Comparison of ENCODE assay signal across 2 cellular contexts in genomic region chr17:41507315-41507880, GRCh38.
TF ChIP-seq lines count a peak whose summit lies in the region.

No MANE protein-coding gene starts in this region.

TF ChIP-seq in Ishikawa, 13 proteins besides CTCF, POLR2A, EP300 and RAD21:
- TF ChIP-seq FOXM1 (IDR thresholded peaks at IDR 0.05; ENCODE audit: borderline replicate concordance, low read depth) = no peak
- TF ChIP-seq TCF12 (IDR thresholded peaks at IDR 0.05; ENCODE audit: low read depth) = 0 out of 2 replicates have a peak, but pooled peaks have one; percentile 42
- TF ChIP-seq, protein P1, sequence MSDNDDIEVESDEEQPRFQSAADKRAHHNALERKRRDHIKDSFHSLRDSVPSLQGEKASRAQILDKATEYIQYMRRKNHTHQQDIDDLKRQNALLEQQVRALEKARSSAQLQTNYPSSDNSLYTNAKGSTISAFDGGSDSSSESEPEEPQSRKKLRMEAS (IDR thresholded peaks at IDR 0.05) = no peak
- TF ChIP-seq, protein P2, sequence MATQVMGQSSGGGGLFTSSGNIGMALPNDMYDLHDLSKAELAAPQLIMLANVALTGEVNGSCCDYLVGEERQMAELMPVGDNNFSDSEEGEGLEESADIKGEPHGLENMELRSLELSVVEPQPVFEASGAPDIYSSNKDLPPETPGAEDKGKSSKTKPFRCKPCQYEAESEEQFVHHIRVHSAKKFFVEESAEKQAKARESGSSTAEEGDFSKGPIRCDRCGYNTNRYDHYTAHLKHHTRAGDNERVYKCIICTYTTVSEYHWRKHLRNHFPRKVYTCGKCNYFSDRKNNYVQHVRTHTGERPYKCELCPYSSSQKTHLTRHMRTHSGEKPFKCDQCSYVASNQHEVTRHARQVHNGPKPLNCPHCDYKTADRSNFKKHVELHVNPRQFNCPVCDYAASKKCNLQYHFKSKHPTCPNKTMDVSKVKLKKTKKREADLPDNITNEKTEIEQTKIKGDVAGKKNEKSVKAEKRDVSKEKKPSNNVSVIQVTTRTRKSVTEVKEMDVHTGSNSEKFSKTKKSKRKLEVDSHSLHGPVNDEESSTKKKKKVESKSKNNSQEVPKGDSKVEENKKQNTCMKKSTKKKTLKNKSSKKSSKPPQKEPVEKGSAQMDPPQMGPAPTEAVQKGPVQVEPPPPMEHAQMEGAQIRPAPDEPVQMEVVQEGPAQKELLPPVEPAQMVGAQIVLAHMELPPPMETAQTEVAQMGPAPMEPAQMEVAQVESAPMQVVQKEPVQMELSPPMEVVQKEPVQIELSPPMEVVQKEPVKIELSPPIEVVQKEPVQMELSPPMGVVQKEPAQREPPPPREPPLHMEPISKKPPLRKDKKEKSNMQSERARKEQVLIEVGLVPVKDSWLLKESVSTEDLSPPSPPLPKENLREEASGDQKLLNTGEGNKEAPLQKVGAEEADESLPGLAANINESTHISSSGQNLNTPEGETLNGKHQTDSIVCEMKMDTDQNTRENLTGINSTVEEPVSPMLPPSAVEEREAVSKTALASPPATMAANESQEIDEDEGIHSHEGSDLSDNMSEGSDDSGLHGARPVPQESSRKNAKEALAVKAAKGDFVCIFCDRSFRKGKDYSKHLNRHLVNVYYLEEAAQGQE (IDR thresholded peaks at IDR 0.05; ENCODE audit: low read depth) = no peak
- no peak for TF ChIP-seq TAF1 (IDR thresholded peaks at IDR 0.05; ENCODE audit: low read depth)
- 0 out of 2 replicates have a peak, but pooled peaks have one; percentile 24 for TF ChIP-seq NFIC (IDR thresholded peaks at IDR 0.05)
- no peak for TF ChIP-seq EGR1 (IDR thresholded peaks at IDR 0.05)
- TF ChIP-seq CEBPB (IDR thresholded peaks at IDR 0.05) = no peak
- TF ChIP-seq YY1 (IDR thresholded peaks at IDR 0.05; ENCODE audit: low read depth) = 0 out of 2 replicates have a peak, but pooled peaks have one; percentile 17

TF ChIP-seq in K562, 482 proteins besides CTCF, POLR2A, EP300 and RAD21:
- TF ChIP-seq NR2C1 (IDR thresholded peaks at IDR 0.05) (no peak), NR2C1 (tag; IDR thresholded peaks at IDR 0.05) (no peak), ZNF274 (IDR thresholded peaks at IDR 0.05; ENCODE audit: borderline replicate concordance, low read depth, low read length) (no peak), ZKSCAN1 (IDR thresholded peaks at IDR 0.05; ENCODE audit: low read depth, low read length) (no peak), LARP7 (IDR thresholded peaks at IDR 0.05) (no peak), TARDBP (IDR thresholded peaks at IDR 0.05) (no peak), ETS1 (conservative IDR thresholded peaks at IDR 0.05; ENCODE audit: control insufficient read depth, low read depth, low read length) (no peak), ZBED1 (IDR thresholded peaks at IDR 0.05) (no peak), MLLT1 (IDR thresholded peaks at IDR 0.05) (no peak), PBX2 (CRISPR knock-in tag; IDR thresholded peaks at IDR 0.05; ENCODE audit: low read depth) (no peak), PBX2 (tag; conservative IDR thresholded peaks at IDR 0.05; ENCODE audit: low read depth) (peak; percentile 63), MEIS2 (IDR thresholded peaks at IDR 0.05; ENCODE audit: partially characterized antibody) (peak; percentile 74), ZNF407 (IDR thresholded peaks at IDR 0.05; ENCODE audit: low read depth) (no peak), ZNF41 (CRISPR knock-in tag; conservative IDR thresholded peaks at IDR 0.05) (no peak), CBFA2T2 (conservative IDR thresholded peaks at IDR 0.05) (no peak)
- TF ChIP-seq, protein P3, sequence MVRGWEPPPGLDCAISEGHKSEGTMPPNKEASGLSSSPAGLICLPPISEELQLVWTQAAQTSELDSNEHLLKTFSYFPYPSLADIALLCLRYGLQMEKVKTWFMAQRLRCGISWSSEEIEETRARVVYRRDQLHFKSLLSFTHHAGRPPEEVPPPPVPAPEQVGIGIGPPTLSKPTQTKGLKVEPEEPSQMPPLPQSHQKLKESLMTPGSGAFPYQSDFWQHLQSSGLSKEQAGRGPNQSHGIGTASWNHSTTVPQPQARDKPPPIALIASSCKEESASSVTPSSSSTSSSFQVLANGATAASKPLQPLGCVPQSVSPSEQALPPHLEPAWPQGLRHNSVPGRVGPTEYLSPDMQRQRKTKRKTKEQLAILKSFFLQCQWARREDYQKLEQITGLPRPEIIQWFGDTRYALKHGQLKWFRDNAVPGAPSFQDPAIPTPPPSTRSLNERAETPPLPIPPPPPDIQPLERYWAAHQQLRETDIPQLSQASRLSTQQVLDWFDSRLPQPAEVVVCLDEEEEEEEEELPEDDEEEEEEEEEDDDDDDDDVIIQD (CRISPR knock-in tag; IDR thresholded peaks at IDR 0.05) = no peak
TF ChIP-seq in K562: peak in this region for 2.
